9 cellular contexts compared by ENCODE assay signal in genomic region chr7:134636008-134636449, GRCh38. TPM values are rescaled to one million over a fixed set of nuclear protein-coding genes. Genes with fewer than 3 reads are reported as not detected.
A peak's percentile ranks its signal among the peaks of the same experiment; 100 is the strongest.
DNase-seq lines count a peak whose midpoint lies in the region; ATAC-seq and FAIRE-seq lines count a peak whose summit lies in the region.
"Had no signal": no experiment of that assay in that cellular context is flagged by ENCODE, and none has a peak within 500 bp of the region (broad histone marks: within the 10 kb centered on the region; RNA-seq: fewer than 3 reads in every experiment).

No MANE protein-coding gene starts in this region.

- no peak overlapping the region for H3K27ac ChIP-seq in small intestine (ENCODE audit: low read depth in 1 of 2, low read length in 1 of 2)
- H3K27ac ChIP-seq in CD4-positive, alpha-beta memory T cell (ENCODE audit: low read depth, low read length) = no peak overlapping the region

- FAIRE-seq in small intestine (lab: Jason Lieb, UNC) = no peak
- FAIRE-seq: bronchial epithelial cell had no signal

- H3K4me3 Mint-ChIP-seq in activated T-helper 1 cell treated with anti-CD3 and anti-CD28 coated beads, Interleukin-12 subunit alpha, Interleukin-12 subunit beta, Interleukin-2, Interleukin-4 antibody, amounts not matched to agents 30 ng/mL and 10 ng/mL and 1 ng/mL, durations not matched to agents 14 hours and 24 hours and 36 hours = no peak overlapping the region
- peak overlapping the region in 3 of 8 donors; percentile 48 to 57 (median 53) for H3K4me3 Mint-ChIP-seq in CD4-positive, alpha-beta memory T cell
- H3K4me3 Mint-ChIP-seq: mesothelial cell of epicardium had no signal

- H3K9me3 Mint-ChIP-seq in activated T-helper 1 cell treated with anti-CD3 and anti-CD28 coated beads, Interleukin-12 subunit alpha, Interleukin-12 subunit beta, Interleukin-2, Interleukin-4 antibody, amounts not matched to agents 30 ng/mL and 10 ng/mL and 1 ng/mL, durations not matched to agents 14 hours and 24 hours and 36 hours = peaks cover 6% of the 10 kb centered on the region
- H3K9me3 Mint-ChIP-seq in CD4-positive, alpha-beta memory T cell = peaks cover 0 to 1% (median 0%) of the 10 kb centered on the region in 8 donors
- H3K9me3 Mint-ChIP-seq: mesothelial cell of epicardium had no signal

- no peaks in the 10 kb centered on the region for H3K36me3 ChIP-seq in small intestine (ENCODE audit: control insufficient read depth in 2 of 2, insufficient read depth in 2 of 2, low read length in 2 of 2)
- H3K36me3 ChIP-seq in CD4-positive, alpha-beta memory T cell (ENCODE audit: insufficient read depth, low read length) = no peaks in the 10 kb centered on the region

- POLR2A ChIA-PET in CD4-positive, alpha-beta memory T cell (lab: Charles Lee; ENCODE audit: partially characterized antibody) = interaction anchor here (1.2 to 6.2 kb wide), 3 partner anchors 11 to 535 kb away, joined by 3 to 45 read pairs (median 4); partner anchors contain the start of gene BPGM

- H3K27me3 Mint-ChIP-seq in activated T-helper 1 cell treated with anti-CD3 and anti-CD28 coated beads, Interleukin-12 subunit alpha, Interleukin-12 subunit beta, Interleukin-2, Interleukin-4 antibody, amounts not matched to agents 30 ng/mL and 10 ng/mL and 1 ng/mL, durations not matched to agents 14 hours and 24 hours and 36 hours (ENCODE audit: insufficient read depth) = peaks cover 2% of the 10 kb centered on the region
- H3K27me3 Mint-ChIP-seq in CD4-positive, alpha-beta memory T cell = peaks cover 0 to 2% of the 10 kb centered on the region in 2 donors

- no peaks in the 10 kb centered on the region for H3K4me1 ChIP-seq in small intestine (ENCODE audit: control insufficient read depth in 2 of 2, insufficient read depth in 1 of 2, low read depth in 1 of 2, low read length in 1 of 2)
- peaks cover 21% of the 10 kb centered on the region for H3K4me1 ChIP-seq in CD4-positive, alpha-beta memory T cell (ENCODE audit: insufficient read depth, low read length)

- CTCF ChIA-PET in CD4-positive, alpha-beta memory T cell (lab: Charles Lee; ENCODE audit: partially characterized antibody) = interaction anchor here (1.1 to 9.2 kb wide), 9 partner anchors 10 to 351 kb away, joined by 3 to 175 read pairs (median 6); partner anchors contain the start of genes AGBL3 and BPGM

- ATAC-seq in GM19397 (IDR thresholded peaks at IDR 0.05; ENCODE audit: unreplicated experiment) = peak; percentile 89
- ATAC-seq in HG02970 (IDR thresholded peaks at IDR 0.05; ENCODE audit: low FRiP score, unreplicated experiment) = peak; percentile 70

- H3K4me3 ChIP-seq in small intestine (ENCODE audit: low read depth in 1 of 2, low read length in 2 of 2) = no peak overlapping the region
- H3K4me3 ChIP-seq in CD4-positive, alpha-beta memory T cell (ENCODE audit: low read length in 2 of 2) = no peak overlapping the region

- H3K27ac Mint-ChIP-seq in activated T-helper 1 cell treated with anti-CD3 and anti-CD28 coated beads, Interleukin-12 subunit alpha, Interleukin-12 subunit beta, Interleukin-2, Interleukin-4 antibody, amounts not matched to agents 30 ng/mL and 10 ng/mL and 1 ng/mL, durations not matched to agents 14 hours and 24 hours and 36 hours = peak overlapping the region; percentile 62
- H3K27ac Mint-ChIP-seq in CD4-positive, alpha-beta memory T cell = peak overlapping the region in 3 of 7 donors; percentile 44 to 69 (median 50)
- H3K27ac Mint-ChIP-seq: mesothelial cell of epicardium had no signal

- 8 to 22% (median 10%) methylated on average over 2 of the region's 2 CpGs for WGBS in small intestine, 3 donors

- H3K9me3 ChIP-seq in small intestine (ENCODE audit: control insufficient read depth, low read depth) = no peaks in the 10 kb centered on the region
- H3K9me3 ChIP-seq in CD4-positive, alpha-beta memory T cell (ENCODE audit: control insufficient read depth in 1 of 2, low read length in 2 of 2) = no peaks in the 10 kb centered on the region

- intact Hi-C loops in activated T-helper 1 cell treated with anti-CD3 and anti-CD28 coated beads, Interleukin-12 subunit alpha, Interleukin-12 subunit beta, Interleukin-2, Interleukin-4 antibody, amounts not matched to agents 30 ng/mL and 10 ng/mL and 1 ng/mL, durations not matched to agents 14 hours and 24 hours and 36 hours (cut with micrococcal nuclease) = loop anchor here (1.0 kb wide), 1 partner anchor 10 kb away; the partner anchor contains the start of gene BPGM
- intact Hi-C loops in CD4-positive, alpha-beta memory T cell (cut with micrococcal nuclease) = loop anchor here (5.0 kb wide), 1 partner anchor 36 kb away; no protein-coding TSS in a partner anchor

- peaks cover 5% of the 10 kb centered on the region for H3K36me3 Mint-ChIP-seq in activated T-helper 1 cell treated with anti-CD3 and anti-CD28 coated beads, Interleukin-12 subunit alpha, Interleukin-12 subunit beta, Interleukin-2, Interleukin-4 antibody, amounts not matched to agents 30 ng/mL and 10 ng/mL and 1 ng/mL, durations not matched to agents 14 hours and 24 hours and 36 hours (ENCODE audit: low read depth)
- peaks cover 0 to 3% of the 10 kb centered on the region in 2 donors for H3K36me3 Mint-ChIP-seq in CD4-positive, alpha-beta memory T cell
- H3K36me3 Mint-ChIP-seq: mesothelial cell of epicardium had no signal

- peaks cover 31% of the 10 kb centered on the region for H3K4me1 Mint-ChIP-seq in activated T-helper 1 cell treated with anti-CD3 and anti-CD28 coated beads, Interleukin-12 subunit alpha, Interleukin-12 subunit beta, Interleukin-2, Interleukin-4 antibody, amounts not matched to agents 30 ng/mL and 10 ng/mL and 1 ng/mL, durations not matched to agents 14 hours and 24 hours and 36 hours (ENCODE audit: low read depth)
- peaks cover 16 to 23% (median 21%) of the 10 kb centered on the region in 4 donors for H3K4me1 Mint-ChIP-seq in CD4-positive, alpha-beta memory T cell
- H3K4me1 Mint-ChIP-seq: mesothelial cell of epicardium had no signal

- H3K27me3 ChIP-seq in small intestine (ENCODE audit: control insufficient read depth in 2 of 2, insufficient read depth in 2 of 2, low read length in 2 of 2) = no peaks in the 10 kb centered on the region
- no peaks in the 10 kb centered on the region for H3K27me3 ChIP-seq in CD4-positive, alpha-beta memory T cell (ENCODE audit: insufficient read depth, low read length)

- DNase-seq in activated T-helper 1 cell treated with anti-CD3 and anti-CD28 coated beads, Interleukin-12 subunit alpha, Interleukin-12 subunit beta, Interleukin-2, Interleukin-4 antibody, amounts not matched to agents 30 ng/mL and 10 ng/mL and 1 ng/mL, durations not matched to agents 14 hours and 24 hours and 36 hours (ENCODE audit: low spot score) = no peak
- DNase-seq in small intestine (peak; percentile 51), COLO668 (lab: John Stamatoyannopoulos, UW; ENCODE audit: unreplicated experiment) (no peak), AG20443 (ENCODE audit: low spot score) (no peak)
- DNase-seq in CD4-positive, alpha-beta memory T cell = no peak

RNA-seq across cellular contexts. Expression of gene BPGM, which starts 10.6 kb away (rescaled TPM):
- 23.8 and 25.3 TPM in 2 replicates for total RNA-seq in activated T-helper 1 cell treated with anti-CD3 and anti-CD28 coated beads, Interleukin-12 subunit alpha, Interleukin-12 subunit beta, Interleukin-2, Interleukin-4 antibody, amounts not matched to agents 30 ng/mL and 10 ng/mL and 1 ng/mL, durations not matched to agents 14 hours and 24 hours and 36 hours
- 10 to 100 TPM; 10.4 to 15.4 (median 13.6) TPM for polyA plus RNA-seq in small intestine
- total RNA-seq in CD4-positive, alpha-beta memory T cell = 10 to 100 TPM; 13.7 to 14.7 TPM
- polyA plus RNA-seq in CD4-positive, alpha-beta memory T cell = 10 to 100 TPM; 22.1 to 27.8 TPM
